ENCODE assay signal across 16 cellular contexts in the genomic region with DNA sequence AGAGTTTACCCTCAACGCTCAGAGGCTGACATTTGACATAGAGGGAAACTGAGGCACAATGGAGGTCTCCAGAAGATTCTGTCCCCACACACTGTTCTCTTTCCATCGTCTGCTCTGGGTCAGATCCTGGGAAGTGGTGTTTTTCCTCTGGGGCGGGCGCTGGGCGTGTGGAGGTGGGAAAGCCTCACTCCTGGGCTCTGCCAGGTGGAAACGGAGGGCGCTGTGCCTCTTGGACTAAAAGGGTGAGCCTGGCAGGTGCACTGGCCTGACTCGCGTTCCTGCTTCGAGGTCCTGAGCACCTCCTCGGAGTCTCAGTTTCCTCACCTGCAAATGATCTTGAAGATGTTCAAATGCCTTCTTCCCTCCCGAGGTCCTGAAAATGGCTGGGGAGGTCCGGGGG. TPM values are rescaled to one million over a fixed set of nuclear protein-coding genes. Genes with fewer than 3 reads are reported as not detected.
"Had no signal": no experiment of that assay in that cellular context is flagged by ENCODE, and none has a peak within 500 bp of the region (broad histone marks: within the 10 kb centered on the region; RNA-seq: fewer than 3 reads in every experiment).

No MANE protein-coding gene starts in this region.

- H3K9me3 ChIP-seq: esophagus squamous epithelium, psoas muscle, right lobe of liver, stomach had no signal

- H3K36me3 Mint-ChIP-seq: naive thymus-derived CD4-positive, alpha-beta T cell had no signal

- H3K27ac Mint-ChIP-seq: dendritic cell treated with granulocyte-macrophage colony-stimulating factor and Interleukin-4, amounts not matched to agents 40 ng/mL and 50 ng/mL, for 4 days; effector memory CD8-positive, alpha-beta T cell; naive thymus-derived CD4-positive, alpha-beta T cell had no signal

- H3K4me1 ChIP-seq: foreskin keratinocyte, parathyroid adenoma, psoas muscle, right lobe of liver had no signal

- H3K4me3 Mint-ChIP-seq: dendritic cell treated with granulocyte-macrophage colony-stimulating factor and Interleukin-4, amounts not matched to agents 40 ng/mL and 50 ng/mL, for 4 days; effector memory CD8-positive, alpha-beta T cell; naive thymus-derived CD4-positive, alpha-beta T cell; neural crest cell had no signal

- H3K4me1 Mint-ChIP-seq: naive thymus-derived CD4-positive, alpha-beta T cell had no signal

- H3K79me2 ChIP-seq: parathyroid adenoma had no signal

- H3K36me3 ChIP-seq: esophagus squamous epithelium, right lobe of liver, stomach had no signal

- ATAC-seq: effector memory CD8-positive, alpha-beta T cell; foreskin keratinocyte; left colon; naive thymus-derived CD4-positive, alpha-beta T cell; psoas muscle had no signal

- DNase-seq: effector memory CD8-positive, alpha-beta T cell; esophagus squamous epithelium; foreskin keratinocyte; left colon; mammary epithelial cell; naive thymus-derived CD4-positive, alpha-beta T cell; stimulated activated naive CD4-positive, alpha-beta T cell; stomach; trophoblast cell had no signal

- H3K27ac ChIP-seq: foreskin keratinocyte, parathyroid adenoma, psoas muscle, right lobe of liver, stomach had no signal

- H2AFZ ChIP-seq: parathyroid adenoma had no signal

- H3K9me3 Mint-ChIP-seq: dendritic cell treated with granulocyte-macrophage colony-stimulating factor and Interleukin-4, amounts not matched to agents 40 ng/mL and 50 ng/mL, for 4 days; effector memory CD8-positive, alpha-beta T cell; naive thymus-derived CD4-positive, alpha-beta T cell; neural crest cell had no signal

- H3K4me3 ChIP-seq: esophagus squamous epithelium, psoas muscle, right lobe of liver, stomach had no signal

- H3K27me3 ChIP-seq: right lobe of liver had no signal

RNA-seq across cellular contexts. Expression of gene FCN1, which starts 25.7 kb away (rescaled TPM):
- total RNA-seq: epithelial cell of proximal tubule, foreskin keratinocyte, kidney epithelial cell, mammary epithelial cell, neural crest cell had no signal
- polyA plus RNA-seq: foreskin keratinocyte, mammary epithelial cell had no signal
